Comparison of ENCODE assay signal across 11 cellular contexts in the genomic region with DNA sequence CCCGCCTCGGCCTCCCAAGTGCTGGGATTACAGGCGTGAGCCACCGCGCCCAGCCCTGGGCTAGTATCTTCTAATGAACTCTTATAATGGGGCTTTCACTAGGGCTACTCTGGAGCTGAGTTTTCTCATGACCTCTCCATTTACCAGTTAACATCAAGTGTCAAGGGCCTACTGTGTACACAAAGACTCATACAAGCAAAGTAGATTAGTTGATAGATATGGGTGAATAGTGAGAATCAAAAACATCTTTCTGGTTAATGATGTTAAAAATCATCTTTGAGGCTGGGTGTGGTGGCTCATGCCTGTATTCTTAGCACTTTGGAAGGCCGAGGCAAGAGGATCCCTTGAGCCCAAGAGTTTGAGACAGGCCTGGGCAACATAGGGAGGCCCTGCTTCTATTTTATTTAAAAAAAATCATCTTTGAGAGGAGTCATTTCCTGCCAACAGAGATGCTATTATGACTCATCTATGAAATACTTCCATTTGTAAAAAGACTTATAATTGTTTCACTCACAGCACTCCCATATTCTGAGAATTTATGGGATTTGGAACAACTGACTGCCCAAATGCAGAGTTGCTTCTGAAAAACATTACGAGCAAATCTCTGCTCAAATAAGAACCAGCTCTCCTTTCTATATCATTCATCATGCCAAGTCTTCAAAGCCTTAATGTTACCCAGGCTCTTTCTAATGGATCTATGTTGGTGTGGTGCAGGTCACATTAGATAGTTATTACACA. TPM values are rescaled to one million over a fixed set of nuclear protein-coding genes. Genes with fewer than 3 reads are reported as not detected.
DNase-seq lines count a peak whose midpoint lies in the region; ATAC-seq and TF ChIP-seq lines count a peak whose summit lies in the region.
"Had no signal": no experiment of that assay in that cellular context is flagged by ENCODE, and none has a peak within 500 bp of the region (broad histone marks: within the 10 kb centered on the region; RNA-seq: fewer than 3 reads in every experiment).

No MANE protein-coding gene starts in this region.

- intact Hi-C loops in Calu3 (cut with micrococcal nuclease; ENCODE audit: unreplicated experiment) (no loop called here), Right ventricle myocardium inferior (cut with DNase I) (no loop called here)

- no peak overlapping the region for H2BK5ac ChIP-seq in mesendoderm (ENCODE audit: low read length)

- no peaks in the 10 kb centered on the region for H3K9me3 Mint-ChIP-seq in Calu3 (ENCODE audit: low read depth, unreplicated experiment)
- peaks cover 6% of the 10 kb centered on the region for H3K9me3 Mint-ChIP-seq in nephron

- 73% methylated on average over 7 of the region's 7 CpGs for WGBS in suprapubic skin
- no CpG with 5 or more reads among the region's 7 CpGs for WGBS in mesendoderm (ENCODE audit: extremely low coverage, insufficient coverage, low lambda C conversion rate)

- H3K27me3 ChIP-seq in suprapubic skin (no peaks in the 10 kb centered on the region), mesendoderm (ENCODE audit: insufficient read depth, low read length, poor library complexity) (no peaks in the 10 kb centered on the region)
- H3K27me3 ChIP-seq: upper lobe of left lung had no signal

- H3K4me3 Mint-ChIP-seq in Calu3 (ENCODE audit: low read depth, unreplicated experiment) (no peak overlapping the region), nephron (no peak overlapping the region)
- H3K4me3 Mint-ChIP-seq: mesothelial cell of epicardium had no signal

- no peak for TF ChIP-seq EP300 in suprapubic skin (IDR thresholded peaks at IDR 0.05)

- no peak overlapping the region for H2BK120ac ChIP-seq in mesendoderm (ENCODE audit: low read depth, low read length)

- H3K4me1 Mint-ChIP-seq in Calu3 (ENCODE audit: low read depth, unreplicated experiment) (peaks cover 29% of the 10 kb centered on the region), nephron (peaks cover 18% of the 10 kb centered on the region)

- H3K4ac ChIP-seq in mesendoderm (ENCODE audit: low read depth, low read length) = no peak overlapping the region

- H3K4me2 ChIP-seq in mesendoderm (ENCODE audit: low read length) = no peak overlapping the region

- H3K27ac ChIP-seq in suprapubic skin = no peak overlapping the region
- no peak overlapping the region for H3K27ac ChIP-seq in mesendoderm (ENCODE audit: low read depth, low read length)
- H3K27ac ChIP-seq: upper lobe of left lung had no signal

- H4K5ac ChIP-seq in mesendoderm (ENCODE audit: low read length) = no peak overlapping the region

- H2BK15ac ChIP-seq in mesendoderm (replicated peaks; ENCODE audit: low read depth) = no peak overlapping the region

- no peak overlapping the region for H4K8ac ChIP-seq in mesendoderm (ENCODE audit: low read depth, low read length)

- no TSS peak for BruUV-seq in Calu3 (replicated peaks; lab: Mats Ljungman, UMichigan)

- H3K56ac ChIP-seq in mesendoderm (ENCODE audit: low read length) = no peak overlapping the region

- H3K36me3 ChIP-seq in suprapubic skin (no peaks in the 10 kb centered on the region), mesendoderm (ENCODE audit: control insufficient read depth, insufficient read depth, low read length) (no peaks in the 10 kb centered on the region)
- H3K36me3 ChIP-seq: upper lobe of left lung had no signal

- no peak for DNase-seq in Calu3
- peak; percentile 83 for DNase-seq in M059J (ENCODE audit: low read depth)
- peak; percentile 71 for DNase-seq in choroid plexus epithelial cell (ENCODE audit: low read depth)
- no peak for DNase-seq in Right ventricle myocardium inferior (ENCODE audit: missing footprints)
- DNase-seq in suprapubic skin (ENCODE audit: low spot score in 2 of 2) = no peak
- DNase-seq in mesendoderm = no peak
- no peak for DNase-seq in SIG-M5 (lab: John Stamatoyannopoulos, UW)
- DNase-seq: T-helper 1 cell had no signal

- no peak overlapping the region for H3K9ac ChIP-seq in mesendoderm (ENCODE audit: low read length)

- no peaks in the 10 kb centered on the region for H3K79me1 ChIP-seq in mesendoderm (ENCODE audit: low read length)

- no peak for TF ChIP-seq CTCF in Calu3 (IDR thresholded peaks at IDR 0.05; ENCODE audit: unreplicated experiment)
- no peak for TF ChIP-seq CTCF in choroid plexus epithelial cell (conservative IDR thresholded peaks at IDR 0.05; ENCODE audit: low read depth, low read length)
- no peak for TF ChIP-seq CTCF in nephron (IDR thresholded peaks at IDR 0.05; ENCODE audit: unreplicated experiment in 3 of 3)
- TF ChIP-seq CTCF in suprapubic skin (IDR thresholded peaks at IDR 0.05) = no peak

- no peak overlapping the region for H2AK5ac ChIP-seq in mesendoderm (ENCODE audit: low read length)

- H3K18ac ChIP-seq in mesendoderm (ENCODE audit: low read length) = no peak overlapping the region

- no peak for TF ChIP-seq POLR2A in suprapubic skin (IDR thresholded peaks at IDR 0.05)

- H3K27me3 Mint-ChIP-seq in Calu3 (ENCODE audit: unreplicated experiment) (no peaks in the 10 kb centered on the region), nephron (ENCODE audit: low read depth) (no peaks in the 10 kb centered on the region)

- peak overlapping the region; percentile 60 for H3K27ac Mint-ChIP-seq in Calu3 (ENCODE audit: unreplicated experiment)
- H3K27ac Mint-ChIP-seq in nephron = peak overlapping the region; percentile 12 to 22 (median 20)
- H3K27ac Mint-ChIP-seq: mesothelial cell of epicardium had no signal

- CTCF ChIA-PET in Calu3 (lab: Charles Lee) = no interaction called here

- no peaks in the 10 kb centered on the region for H3K79me2 ChIP-seq in mesendoderm (ENCODE audit: control insufficient read depth, insufficient read depth, low read length)

- no peaks in the 10 kb centered on the region for H3K9me3 ChIP-seq in suprapubic skin
- H3K9me3 ChIP-seq: upper lobe of left lung had no signal

- H3K36me3 Mint-ChIP-seq in Calu3 (ENCODE audit: insufficient read depth, unreplicated experiment) (no peaks in the 10 kb centered on the region), nephron (ENCODE audit: low read depth) (no peaks in the 10 kb centered on the region)
- H3K36me3 Mint-ChIP-seq: mesothelial cell of epicardium had no signal

- no peaks in the 10 kb centered on the region for H3K4me1 ChIP-seq in suprapubic skin
- H3K4me1 ChIP-seq in mesendoderm (ENCODE audit: control insufficient read depth, low read depth, low read length) = no peaks in the 10 kb centered on the region
- H3K4me1 ChIP-seq: upper lobe of left lung had no signal

- H3K4me3 ChIP-seq in choroid plexus epithelial cell (ENCODE audit: low read depth, low read length) (no peak overlapping the region), suprapubic skin (no peak overlapping the region), mesendoderm (ENCODE audit: low read length) (no peak overlapping the region)
- H3K4me3 ChIP-seq: upper lobe of left lung had no signal

- no peak overlapping the region for H3K23ac ChIP-seq in mesendoderm (ENCODE audit: low read length)

- no peak for ATAC-seq in Right ventricle myocardium inferior

RNA-seq across cellular contexts. Expression of gene GDPD4, which starts 57.0 kb away (rescaled TPM):
- total RNA-seq in Calu3 (2022) (not detected in 2 replicates), Right ventricle myocardium inferior (not detected), suprapubic skin (not detected)
- total RNA-seq in M059J (2014; rRNA removed; shearing (Covaris generic)) = not detected in 2 replicates
- polyA plus RNA-seq in mesendoderm (2013, experiment 1 of 2) = not detected
- not detected for polyA plus RNA-seq in mesendoderm (2013, experiment 2 of 2)
- total RNA-seq: mesothelial cell of epicardium, upper lobe of left lung had no signal

Comparison
In these comparisons a context has a peak if more than half of its experiments do, and no peak if none do; other contexts are left out.
1. DNase-seq: peak in M059J (single experiment) and choroid plexus epithelial cell (single experiment); none in Calu3 (single experiment), Right ventricle myocardium inferior (single experiment), suprapubic skin (0 of 2), mesendoderm (single experiment) and SIG-M5 (single experiment).